Comparison of ENCODE assay signal across 2 cellular contexts in genomic region chr14:70192915-70193314, GRCh38.
TF ChIP-seq lines count a peak whose summit lies in the region.

No MANE protein-coding gene starts in this region.

TF ChIP-seq in HepG2, 621 proteins besides CTCF, POLR2A, EP300 and RAD21:
- no peak for TF ChIP-seq ZBTB1 (CRISPR knock-in tag; IDR thresholded peaks at IDR 0.05; ENCODE audit: borderline replicate concordance)
- no peak for TF ChIP-seq SP2 (CRISPR knock-in tag; IDR thresholded peaks at IDR 0.05)

TF ChIP-seq in K562, 482 proteins besides CTCF, POLR2A, EP300 and RAD21:
- no peak for TF ChIP-seq GATA2 (CRISPR knock-in tag; IDR thresholded peaks at IDR 0.05)
- no peak for TF ChIP-seq SLC30A9 (CRISPR knock-in tag; IDR thresholded peaks at IDR 0.05)
- no peak for TF ChIP-seq CREB5 (CRISPR knock-in tag; IDR thresholded peaks at IDR 0.05)
- TF ChIP-seq SMARCA4 (IDR thresholded peaks at IDR 0.05), result no peak
- no peak for TF ChIP-seq STAT5B (CRISPR knock-in tag; IDR thresholded peaks at IDR 0.05)
- no peak for TF ChIP-seq ELK1 (CRISPR knock-in tag; IDR thresholded peaks at IDR 0.05)
- no peak for TF ChIP-seq RNF2 (IDR thresholded peaks at IDR 0.05)
- TF ChIP-seq MBD2 (IDR thresholded peaks at IDR 0.05; ENCODE audit: borderline replicate concordance, low read depth), result no peak
- TF ChIP-seq, protein P1, sequence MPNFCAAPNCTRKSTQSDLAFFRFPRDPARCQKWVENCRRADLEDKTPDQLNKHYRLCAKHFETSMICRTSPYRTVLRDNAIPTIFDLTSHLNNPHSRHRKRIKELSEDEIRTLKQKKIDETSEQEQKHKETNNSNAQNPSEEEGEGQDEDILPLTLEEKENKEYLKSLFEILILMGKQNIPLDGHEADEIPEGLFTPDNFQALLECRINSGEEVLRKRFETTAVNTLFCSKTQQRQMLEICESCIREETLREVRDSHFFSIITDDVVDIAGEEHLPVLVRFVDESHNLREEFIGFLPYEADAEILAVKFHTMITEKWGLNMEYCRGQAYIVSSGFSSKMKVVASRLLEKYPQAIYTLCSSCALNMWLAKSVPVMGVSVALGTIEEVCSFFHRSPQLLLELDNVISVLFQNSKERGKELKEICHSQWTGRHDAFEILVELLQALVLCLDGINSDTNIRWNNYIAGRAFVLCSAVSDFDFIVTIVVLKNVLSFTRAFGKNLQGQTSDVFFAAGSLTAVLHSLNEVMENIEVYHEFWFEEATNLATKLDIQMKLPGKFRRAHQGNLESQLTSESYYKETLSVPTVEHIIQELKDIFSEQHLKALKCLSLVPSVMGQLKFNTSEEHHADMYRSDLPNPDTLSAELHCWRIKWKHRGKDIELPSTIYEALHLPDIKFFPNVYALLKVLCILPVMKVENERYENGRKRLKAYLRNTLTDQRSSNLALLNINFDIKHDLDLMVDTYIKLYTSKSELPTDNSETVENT (CRISPR knock-in tag; IDR thresholded peaks at IDR 0.05), result no peak
- TF ChIP-seq PBX2 (CRISPR knock-in tag; IDR thresholded peaks at IDR 0.05; ENCODE audit: low read depth), result no peak
- no peak for TF ChIP-seq PBX2 (tag; conservative IDR thresholded peaks at IDR 0.05; ENCODE audit: low read depth)
- no peak for TF ChIP-seq ZNF668 (CRISPR knock-in tag; IDR thresholded peaks at IDR 0.05)
- no peak for TF ChIP-seq XRCC4 (IDR thresholded peaks at IDR 0.05; ENCODE audit: extremely low read depth, insufficient read depth, insufficient read length)
- no peak for TF ChIP-seq TAF7 (tag; IDR thresholded peaks at IDR 0.05)
- TF ChIP-seq HLTF (IDR thresholded peaks at IDR 0.05), result no peak
- TF ChIP-seq GTF2B (IDR thresholded peaks at IDR 0.05; ENCODE audit: extremely low read depth, insufficient read length), result no peak
- TF ChIP-seq CBX3 (IDR thresholded peaks at IDR 0.05; ENCODE audit: borderline replicate concordance in 1 of 2, low read length in 2 of 2), result no peak
- TF ChIP-seq ZNF41 (CRISPR knock-in tag; conservative IDR thresholded peaks at IDR 0.05), result no peak
- TF ChIP-seq ATF6 (CRISPR knock-in tag; IDR thresholded peaks at IDR 0.05), result no peak
